13 cellular contexts compared by ENCODE assay signal in genomic region chr5:180787711-180788431, GRCh38. TPM values are rescaled to one million over a fixed set of nuclear protein-coding genes. Genes with fewer than 3 reads are reported as not detected.
DNase-seq lines count a peak whose midpoint lies in the region; ATAC-seq and TF ChIP-seq lines count a peak whose summit lies in the region.
"Had no signal": no experiment of that assay in that cellular context is flagged by ENCODE, and none has a peak within 500 bp of the region (broad histone marks: within the 10 kb centered on the region; RNA-seq: fewer than 3 reads in every experiment).

No MANE protein-coding gene starts in this region.

- H3K27me3 Mint-ChIP-seq in CD4-positive, alpha-beta memory T cell: no peaks in the 10 kb centered on the region

- no peak for TF ChIP-seq CTCF in IMR-90 (conservative IDR thresholded peaks at IDR 0.05; ENCODE audit: low read depth, low read length)

- H3K14ac ChIP-seq in IMR-90 (replicated peaks; ENCODE audit: low read depth, low read length) (no peak overlapping the region), trophoblast cell (ENCODE audit: low read length) (no peak overlapping the region)

- dilution Hi-C loops in IMR-90 (cut with HindIII; ENCODE audit: low sequenced_read_pairs, unreplicated experiment): no loop called here

- peak overlapping the region; percentile 20; the same call in 1 of the 2 replicates for H2BK120ac ChIP-seq in IMR-90 (ENCODE audit: low read depth, low read length)
- H2BK120ac ChIP-seq in trophoblast cell (ENCODE audit: insufficient read depth, low read length, poor library complexity): no peak overlapping the region

- peaks cover 37% of the 10 kb centered on the region for H3K36me3 ChIP-seq in CD4-positive, alpha-beta memory T cell (ENCODE audit: insufficient read depth, low read length)
- H3K36me3 ChIP-seq in IMR-90 (ENCODE audit: control insufficient read depth, insufficient read depth, low read length) (peaks cover 36% of the 10 kb centered on the region), trophoblast cell (ENCODE audit: control insufficient read depth in 1 of 2, insufficient read depth in 2 of 2, low read length in 2 of 2) (peaks cover 37 to 39% of the 10 kb centered on the region in 2 experiments)
- peaks cover 40% of the 10 kb centered on the region for H3K36me3 ChIP-seq in effector memory CD4-positive, alpha-beta T cell (ENCODE audit: control insufficient read depth, insufficient read depth, low read length)

- no peak overlapping the region for H3K4me3 ChIP-seq in CD4-positive, alpha-beta memory T cell (ENCODE audit: low read length in 2 of 2)
- H3K4me3 ChIP-seq in IMR-90 (ENCODE audit: insufficient read depth, low read depth, low read length) (no peak overlapping the region), trophoblast cell (ENCODE audit: low read depth, low read length) (no peak overlapping the region)
- H3K4me3 ChIP-seq in effector memory CD4-positive, alpha-beta T cell (ENCODE audit: insufficient read depth, low read depth, low read length, poor library complexity, severe bottlenecking): no peak overlapping the region

- H2AK5ac ChIP-seq in IMR-90 (ENCODE audit: low read depth, low read length) (peak overlapping the region; percentile 47; the same call in 1 of the 2 replicates), trophoblast cell (ENCODE audit: low read length) (no peak overlapping the region)

- no peak overlapping the region for H3K4me3 Mint-ChIP-seq in CD4-positive, alpha-beta memory T cell

- CTCF ChIA-PET in CD4-positive, alpha-beta memory T cell (lab: Charles Lee; ENCODE audit: partially characterized antibody): interaction anchor here (5.6 kb wide), 1 partner anchor 14 kb away, joined by 34 read pairs; the partner anchor contains the start of gene MGAT1
- CTCF ChIA-PET in IMR-90 (lab: Yijun Ruan, JAX): no interaction called here

- no peak overlapping the region for H4K5ac ChIP-seq in IMR-90 (ENCODE audit: low read depth, low read length)

- peaks cover 3% of the 10 kb centered on the region for H3K4me1 ChIP-seq in CD4-positive, alpha-beta memory T cell (ENCODE audit: insufficient read depth, low read length)
- H3K4me1 ChIP-seq in IMR-90 (ENCODE audit: control insufficient read depth, insufficient read depth, low read length): peaks cover 30% of the 10 kb centered on the region
- no peaks in the 10 kb centered on the region for H3K4me1 ChIP-seq in effector memory CD4-positive, alpha-beta T cell (ENCODE audit: control insufficient read depth, insufficient read depth, low read length, poor library complexity, severe bottlenecking)
- H3K4me1 ChIP-seq in trophoblast cell (ENCODE audit: control insufficient read depth in 1 of 2, insufficient read depth in 2 of 2, low read length in 2 of 2): peaks cover 29 to 31% of the 10 kb centered on the region in 2 experiments

- peak; percentile 10 for ATAC-seq in IMR-90 (ENCODE audit: low read depth)
- ATAC-seq: PC-3 had no signal

- intact Hi-C loops in CD4-positive, alpha-beta memory T cell (cut with micrococcal nuclease): no loop called here
- intact Hi-C loops in IMR-90 (cut with micrococcal nuclease): loop anchor here (1.0 to 2.0 kb wide), 2 partner anchors 12 to 435 kb away; partner anchors contain the start of gene GFPT2

- no peak overlapping the region for H2BK20ac ChIP-seq in IMR-90 (ENCODE audit: low read depth, low read length)

- 47% methylated on average over 4 of the region's 20 CpGs; no CpG with 5 or more reads in 1 of the 2 experiments for WGBS in IMR-90 (ENCODE audit: extremely low coverage in 2 of 2, insufficient read length in 1 of 2), 2 experiments
- no CpG with 5 or more reads among the region's 20 CpGs for WGBS in trophoblast cell (ENCODE audit: extremely low coverage, insufficient coverage, insufficient read length)

- H2BK5ac ChIP-seq in IMR-90 (ENCODE audit: low read depth, low read length, poor library complexity, severe bottlenecking): peak overlapping the region; percentile 62
- no peak overlapping the region for H2BK5ac ChIP-seq in trophoblast cell (ENCODE audit: low read depth, low read length, poor library complexity)

- POLR2A ChIA-PET in CD4-positive, alpha-beta memory T cell (lab: Charles Lee; ENCODE audit: partially characterized antibody): interaction anchor here (1.0 to 5.1 kb wide), 2 partner anchors 23 to 44 kb away, joined by 6 to 26 read pairs; no protein-coding TSS in a partner anchor
- POLR2A ChIA-PET in IMR-90 (lab: Charles Lee; ENCODE audit: unreplicated experiment): no interaction called here

- H3K9me3 Mint-ChIP-seq in CD4-positive, alpha-beta memory T cell: no peaks in the 10 kb centered on the region

- H3K4me1 Mint-ChIP-seq in CD4-positive, alpha-beta memory T cell: peaks cover 11 to 29% (median 18%) of the 10 kb centered on the region in 4 donors

- no peaks in the 10 kb centered on the region for H3K27me3 ChIP-seq in CD4-positive, alpha-beta memory T cell (ENCODE audit: insufficient read depth, low read length)
- no peaks in the 10 kb centered on the region for H3K27me3 ChIP-seq in IMR-90 (ENCODE audit: control insufficient read depth, insufficient read depth, low read length)
- no peaks in the 10 kb centered on the region for H3K27me3 ChIP-seq in effector memory CD4-positive, alpha-beta T cell (replicated peaks; ENCODE audit: control insufficient read depth, insufficient read depth, low read length, poor library complexity, severe bottlenecking)
- H3K27me3 ChIP-seq in trophoblast cell (ENCODE audit: insufficient read depth, low read length): no peaks in the 10 kb centered on the region

- peaks cover 28% of the 10 kb centered on the region for H4K20me1 ChIP-seq in IMR-90 (ENCODE audit: insufficient read depth, low read length)

- no peak overlapping the region for H2BK15ac ChIP-seq in IMR-90 (ENCODE audit: low read depth, low read length)

- H2BK12ac ChIP-seq in trophoblast cell (ENCODE audit: low read length): no peak overlapping the region

- no peak overlapping the region for H3K56ac ChIP-seq in IMR-90 (ENCODE audit: extremely low read depth, insufficient read depth, low read length)

- H3K27ac Mint-ChIP-seq in CD4-positive, alpha-beta memory T cell: peak overlapping the region in 4 of 7 donors; percentile 47 to 78 (median 65)

- H4K8ac ChIP-seq in IMR-90 (ENCODE audit: low read depth in 2 of 2, low read length in 2 of 2) (no peak overlapping the region), trophoblast cell (ENCODE audit: low read depth, low read length) (no peak overlapping the region)

- H3K4ac ChIP-seq in IMR-90 (ENCODE audit: low read depth, low read length): peak overlapping the region; percentile 42; the same call in 1 of the 2 replicates
- H3K4ac ChIP-seq in trophoblast cell (ENCODE audit: low read depth, low read length): no peak overlapping the region

- no TSS peak for BruUV-seq in IMR-90 (replicated peaks; lab: Mats Ljungman, UMichigan)

- in situ Hi-C loops in IMR-90 (cut with MboI; ENCODE audit: low sequenced_read_pairs): no loop called here

- no peaks in the 10 kb centered on the region for H3K9me3 ChIP-seq in CD4-positive, alpha-beta memory T cell (ENCODE audit: control insufficient read depth in 1 of 2, low read length in 2 of 2)
- H3K9me3 ChIP-seq in IMR-90 (ENCODE audit: control insufficient read depth, insufficient read depth, low read length) (no peaks in the 10 kb centered on the region), trophoblast cell (ENCODE audit: insufficient read depth, low read depth, low read length) (peaks cover 2% of the 10 kb centered on the region)
- no peaks in the 10 kb centered on the region for H3K9me3 ChIP-seq in effector memory CD4-positive, alpha-beta T cell (ENCODE audit: control insufficient read depth, low read length)

- no peak for DNase-seq in CD4-positive, alpha-beta memory T cell
- DNase-seq in IMR-90 (peak; percentile 57), trophoblast cell (peak in 1 of 2 donors; percentile 36), C1 segment of cervical spinal cord (lab: John Stamatoyannopoulos, UW) (no peak), SHP77 treated with DMSO at 0.1 percent for 48 hours (lab: John Stamatoyannopoulos, UW) (no peak), substantia nigra (lab: John Stamatoyannopoulos, UW) (no peak), OCI-M2 (lab: John Stamatoyannopoulos, UW; ENCODE audit: unreplicated experiment) (no peak)
- no peak for DNase-seq in effector memory CD4-positive, alpha-beta T cell
- DNase-seq: kidney, NCI-H187, PC-3 had no signal

- H2AFZ ChIP-seq in IMR-90 (replicated peaks; ENCODE audit: low read length, poor library complexity): no peak overlapping the region
- H2AFZ ChIP-seq in trophoblast cell (ENCODE audit: insufficient read depth, low read length, poor library complexity): no peak overlapping the region

- H3K4me2 ChIP-seq in IMR-90 (ENCODE audit: low read depth, low read length) (no peak overlapping the region), trophoblast cell (ENCODE audit: low read length) (no peak overlapping the region)

- peaks cover 8 to 43% of the 10 kb centered on the region in 2 donors for H3K36me3 Mint-ChIP-seq in CD4-positive, alpha-beta memory T cell

- H3K23ac ChIP-seq in IMR-90 (ENCODE audit: low read depth, low read length) (no peak overlapping the region; the same call in 1 of the 2 replicates), trophoblast cell (ENCODE audit: low read length) (no peak overlapping the region)

- H4K91ac ChIP-seq in IMR-90 (ENCODE audit: insufficient read depth, low read depth, low read length) (peak overlapping the region; percentile 36; the same call in 1 of the 2 replicates), trophoblast cell (ENCODE audit: low read depth, low read length) (peak overlapping the region; percentile 17)

- H3K9ac ChIP-seq in IMR-90 (ENCODE audit: low read depth, low read length) (no peak overlapping the region), trophoblast cell (ENCODE audit: low read length) (no peak overlapping the region)

- no peak for TF ChIP-seq POLR2A in IMR-90 (IDR thresholded peaks at IDR 0.05; ENCODE audit: low read depth, low read length)

- H3K18ac ChIP-seq in IMR-90 (ENCODE audit: low read depth, low read length) (no peak overlapping the region), trophoblast cell (ENCODE audit: low read length) (no peak overlapping the region)

- H3K79me1 ChIP-seq in IMR-90 (ENCODE audit: low read depth in 1 of 2, low read length in 2 of 2) (peaks cover 13 to 75% of the 10 kb centered on the region in 2 experiments; a peak in 3 of 4 replicates), trophoblast cell (ENCODE audit: low read length) (peaks cover 16% of the 10 kb centered on the region)

- no peak overlapping the region for H2AK9ac ChIP-seq in IMR-90 (replicated peaks; ENCODE audit: low read depth, low read length, poor library complexity)

- peaks cover 10% of the 10 kb centered on the region; the same call in 1 of the 2 replicates for H3K9me1 ChIP-seq in IMR-90 (ENCODE audit: insufficient read depth, low read length)

- H3K27ac ChIP-seq in CD4-positive, alpha-beta memory T cell (ENCODE audit: low read depth, low read length): no peak overlapping the region
- H3K27ac ChIP-seq in IMR-90 (ENCODE audit: insufficient read depth, low read length) (peak overlapping the region; percentile 51), trophoblast cell (ENCODE audit: low read depth, low read length) (no peak overlapping the region), substantia nigra (ENCODE audit: low read depth, low read length, poor library complexity, severe bottlenecking) (no peak overlapping the region)
- peak overlapping the region; percentile 28 for H3K27ac ChIP-seq in effector memory CD4-positive, alpha-beta T cell (ENCODE audit: insufficient read depth, low read length, poor library complexity, severe bottlenecking)
- H3K27ac ChIP-seq: HL-60 had no signal

- peaks cover 4% of the 10 kb centered on the region for H3K79me2 ChIP-seq in trophoblast cell (ENCODE audit: control insufficient read depth, insufficient read depth, low read length, poor library complexity)

- no peak for TF ChIP-seq RAD21 in IMR-90 (IDR thresholded peaks at IDR 0.05; ENCODE audit: low read length)

- H4K12ac ChIP-seq in trophoblast cell (ENCODE audit: low read depth, low read length): no peak overlapping the region

RNA-seq across cellular contexts. Expression of gene MGAT1, which starts 14.7 kb away (rescaled TPM):
- 100 to 1,000 TPM; 187 TPM for total RNA-seq in CD4-positive, alpha-beta memory T cell
- 100 to 1,000 TPM; 135 to 150 TPM for polyA plus RNA-seq in CD4-positive, alpha-beta memory T cell
- 56.3 and 62.2 TPM in 2 replicates for total RNA-seq in IMR-90 (2012; rRNA removed)
- 141 and 150 TPM in 2 replicates for polyA plus RNA-seq in IMR-90 (2012; rRNA removed)
- polyA plus RNA-seq in IMR-90 (2012; cell fraction: cytosol; rRNA removed): 154 and 222 TPM in 2 replicates
- polyA plus RNA-seq in IMR-90 (2012; cell fraction: nucleus; rRNA removed; ENCODE audit: low replicate concordance): 76.6 and 140 TPM in 2 replicates
- 153 and 167 TPM in 2 replicates for polyA plus RNA-seq in trophoblast cell (2013)

RNA-seq across cellular contexts. Expression of gene OR2Y1, which starts 48.0 kb away (rescaled TPM):
- not detected for total RNA-seq in CD4-positive, alpha-beta memory T cell
- not detected for polyA plus RNA-seq in CD4-positive, alpha-beta memory T cell
- total RNA-seq in IMR-90 (2012; rRNA removed): not detected in 2 replicates
- polyA plus RNA-seq in IMR-90 (2012; rRNA removed): not detected in 2 replicates
- polyA plus RNA-seq in IMR-90 (2012; cell fraction: cytosol; rRNA removed): not detected in 2 replicates
- not detected in 2 replicates for polyA plus RNA-seq in IMR-90 (2012; cell fraction: nucleus; rRNA removed; ENCODE audit: low replicate concordance)
- not detected in 2 replicates for polyA plus RNA-seq in trophoblast cell (2013)
- total RNA-seq: kidney, PC-3, pulmonary artery endothelial cell had no signal

Comparison
In these comparisons a context has a peak if more than half of its experiments do, and no peak if none do; other contexts are left out.
1. H3K27ac ChIP-seq: peak in IMR-90 (single experiment) and effector memory CD4-positive, alpha-beta T cell (single experiment); none in CD4-positive, alpha-beta memory T cell (single experiment), trophoblast cell (single experiment) and substantia nigra (single experiment).